12 cellular contexts compared by ENCODE assay signal in genomic region chr3:130658666-130659065, GRCh38.
A peak's percentile ranks its signal among the peaks of the same experiment; 100 is the strongest.
DNase-seq lines count a peak whose midpoint lies in the region; ATAC-seq and TF ChIP-seq lines count a peak whose summit lies in the region.
"Had no signal": no experiment of that assay in that cellular context is flagged by ENCODE, and none has a peak within 500 bp of the region (broad histone marks: within the 10 kb centered on the region; RNA-seq: fewer than 3 reads in every experiment).

No MANE protein-coding gene starts in this region.

- H3K4ac ChIP-seq in mesendoderm (ENCODE audit: low read depth, low read length), result no peak overlapping the region

- H3K9me3 ChIP-seq in MG63, result no peaks in the 10 kb centered on the region
- H3K9me3 ChIP-seq: heart right ventricle, transverse colon had no signal

- H3K79me1 ChIP-seq in mesendoderm (ENCODE audit: low read length), result no peaks in the 10 kb centered on the region

- H2BK5ac ChIP-seq in mesendoderm (ENCODE audit: low read length), result no peak overlapping the region

- no peaks in the 10 kb centered on the region for H3K9me3 Mint-ChIP-seq in central memory CD8-positive, alpha-beta T cell

- H4K8ac ChIP-seq in mesendoderm (ENCODE audit: low read depth, low read length), result no peak overlapping the region

- no peak overlapping the region for H3K23ac ChIP-seq in mesendoderm (ENCODE audit: low read length)

- H4K5ac ChIP-seq in mesendoderm (ENCODE audit: low read length), result no peak overlapping the region

- H2BK120ac ChIP-seq in mesendoderm (ENCODE audit: low read depth, low read length), result no peak overlapping the region

- no peak overlapping the region for H3K27ac ChIP-seq in mesendoderm (ENCODE audit: low read depth, low read length)
- H3K27ac ChIP-seq: heart right ventricle, transverse colon had no signal

- no peak overlapping the region for H3K18ac ChIP-seq in mesendoderm (ENCODE audit: low read length)

- peak overlapping the region; percentile 49 for H3K27ac Mint-ChIP-seq in central memory CD8-positive, alpha-beta T cell (ENCODE audit: low read depth)
- H3K27ac Mint-ChIP-seq: CD4-positive, alpha-beta memory T cell had no signal

- no peaks in the 10 kb centered on the region for H3K27me3 Mint-ChIP-seq in central memory CD8-positive, alpha-beta T cell
- H3K27me3 Mint-ChIP-seq: CD4-positive, alpha-beta memory T cell had no signal

- DNase-seq in AG10803 (ENCODE audit: low read depth), result peak; percentile 61
- DNase-seq in MG63, result peak; percentile 88
- DNase-seq in central memory CD8-positive, alpha-beta T cell (ENCODE audit: low spot score in 2 of 2), result no peak
- DNase-seq in mesendoderm, result peak; percentile 7
- no peak for DNase-seq in posterior cingulate gyrus
- no peak for DNase-seq in NCI-H82 treated with DMSO at 0.1 percent for 48 hours (lab: John Stamatoyannopoulos, UW; ENCODE audit: unreplicated experiment)
- DNase-seq in COR-L47 (lab: John Stamatoyannopoulos, UW), result no peak
- DNase-seq: activated CD4-positive, alpha-beta T cell treated with anti-CD3 and anti-CD28 coated beads for 1 hour; CD4-positive, alpha-beta memory T cell; transverse colon had no signal

- H3K9ac ChIP-seq in mesendoderm (ENCODE audit: low read length), result no peak overlapping the region

- H3K79me2 ChIP-seq in mesendoderm (ENCODE audit: control insufficient read depth, insufficient read depth, low read length), result no peaks in the 10 kb centered on the region

- no peaks in the 10 kb centered on the region for H3K36me3 Mint-ChIP-seq in central memory CD8-positive, alpha-beta T cell (ENCODE audit: insufficient read depth)

- H3K4me2 ChIP-seq in mesendoderm (ENCODE audit: low read length), result no peak overlapping the region

- no peak for ATAC-seq in central memory CD8-positive, alpha-beta T cell (replicated peaks; ENCODE audit: extremely low read depth, poor library complexity, severe bottlenecking)
- no peak for ATAC-seq in HG03520 (IDR thresholded peaks at IDR 0.05; ENCODE audit: unreplicated experiment)

- intact Hi-C loops in posterior cingulate gyrus (cut with DNase I), result no loop called here

- H2BK15ac ChIP-seq in mesendoderm (replicated peaks; ENCODE audit: low read depth), result no peak overlapping the region

- no peak overlapping the region for H2AK5ac ChIP-seq in mesendoderm (ENCODE audit: low read length)

- H3K4me3 ChIP-seq in AG10803 (ENCODE audit: low read length) (no peak overlapping the region), MG63 (no peak overlapping the region), mesendoderm (ENCODE audit: low read length) (no peak overlapping the region)
- H3K4me3 ChIP-seq: heart right ventricle, transverse colon had no signal

- no peaks in the 10 kb centered on the region for H3K4me1 ChIP-seq in mesendoderm (ENCODE audit: control insufficient read depth, low read depth, low read length)

- no peaks in the 10 kb centered on the region for H3K4me1 Mint-ChIP-seq in central memory CD8-positive, alpha-beta T cell
- H3K4me1 Mint-ChIP-seq: CD4-positive, alpha-beta memory T cell had no signal

- whole genome bisulfite sequencing in mesendoderm (ENCODE audit: extremely low coverage, insufficient coverage, low lambda C conversion rate), result no CpG with 5 or more reads among the region's 4 CpGs

- no peak overlapping the region for H3K56ac ChIP-seq in mesendoderm (ENCODE audit: low read length)

- no peak for TF ChIP-seq CTCF in AG10803 (conservative IDR thresholded peaks at IDR 0.05; ENCODE audit: low read length)

- H3K36me3 ChIP-seq in MG63, result no peaks in the 10 kb centered on the region
- H3K36me3 ChIP-seq in mesendoderm (ENCODE audit: control insufficient read depth, insufficient read depth, low read length), result no peaks in the 10 kb centered on the region
- H3K36me3 ChIP-seq: transverse colon had no signal

- no peak overlapping the region for H3K4me3 Mint-ChIP-seq in central memory CD8-positive, alpha-beta T cell
- H3K4me3 Mint-ChIP-seq: CD4-positive, alpha-beta memory T cell had no signal

- H3K27me3 ChIP-seq in MG63, result no peaks in the 10 kb centered on the region
- no peaks in the 10 kb centered on the region for H3K27me3 ChIP-seq in mesendoderm (ENCODE audit: insufficient read depth, low read length, poor library complexity)
- H3K27me3 ChIP-seq: heart right ventricle, transverse colon had no signal

Comparison
In these comparisons a context has a peak if more than half of its experiments do, and no peak if none do; other contexts are left out.
1. DNase-seq: peak in AG10803 (single experiment), MG63 (single experiment) and mesendoderm (single experiment); none in central memory CD8-positive, alpha-beta T cell (0 of 2), posterior cingulate gyrus (0 of 10), NCI-H82 treated with DMSO at 0.1 percent for 48 hours (single experiment) and COR-L47 (single experiment).